1 cellular context compared by ENCODE assay signal in genomic region chr10:129161184-129161583, GRCh38.
TF ChIP-seq lines count a peak whose summit lies in the region.

No MANE protein-coding gene starts in this region.

TF ChIP-seq in WTC11, 78 proteins besides CTCF, POLR2A, EP300 and RAD21 (continued from another document):
- TF ChIP-seq AR (CRISPR knock-in tag; IDR thresholded peaks at IDR 0.05) (no peak), PREB (CRISPR knock-in tag; IDR thresholded peaks at IDR 0.05; ENCODE audit: borderline replicate concordance) (no peak), E2F1 (CRISPR knock-in tag; IDR thresholded peaks at IDR 0.05) (no peak), FOXP1 (CRISPR knock-in tag; IDR thresholded peaks at IDR 0.05; ENCODE audit: borderline replicate concordance) (no peak), ELF4 (CRISPR knock-in tag; IDR thresholded peaks at IDR 0.05; ENCODE audit: low read depth) (no peak)
TF ChIP-seq in WTC11: peak in this region for 4.
